21 cellular contexts compared by ENCODE assay signal in the genomic region with DNA sequence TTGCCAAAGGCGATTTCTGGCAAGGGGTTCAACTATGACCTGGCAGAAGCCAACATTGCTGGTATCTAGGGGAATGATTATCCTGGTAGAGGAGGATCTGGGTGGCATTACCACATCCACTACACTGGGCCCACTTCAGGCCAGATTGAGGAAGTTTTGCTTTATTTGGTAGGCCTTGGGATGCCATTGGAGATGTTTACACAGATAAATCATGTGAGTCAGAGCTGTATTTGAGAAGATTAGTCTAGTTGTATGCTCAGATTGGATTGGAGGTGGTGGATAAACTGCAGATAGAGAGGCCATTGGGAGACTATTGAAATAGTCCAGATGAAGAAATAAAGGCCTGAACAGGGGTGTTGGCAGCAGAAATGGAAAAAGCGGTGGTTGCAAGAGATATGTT.
DNase-seq lines count a peak whose midpoint lies in the region; ATAC-seq, FAIRE-seq and TF ChIP-seq lines count a peak whose summit lies in the region.
"Had no signal": no experiment of that assay in that cellular context is flagged by ENCODE, and none has a peak within 500 bp of the region (broad histone marks: within the 10 kb centered on the region; RNA-seq: fewer than 3 reads in every experiment).

No MANE protein-coding gene starts in this region.

- TF ChIP-seq POLR2A in IMR-90 (IDR thresholded peaks at IDR 0.05; ENCODE audit: low read depth, low read length), result no peak
- TF ChIP-seq POLR2A in K562 (conservative IDR thresholded peaks at IDR 0.05), result no peak

- H3K27me3 ChIP-seq in IMR-90 (ENCODE audit: control insufficient read depth, insufficient read depth, low read length) (no peaks in the 10 kb centered on the region), K562 (ENCODE audit: control insufficient read depth in 2 of 2, insufficient read depth in 2 of 2, low read length in 2 of 2) (no peaks in the 10 kb centered on the region), lower lobe of right lung (ENCODE audit: low read depth) (no peaks in the 10 kb centered on the region)
- no peaks in the 10 kb centered on the region for H3K27me3 ChIP-seq in naive thymus-derived CD4-positive, alpha-beta T cell (ENCODE audit: control insufficient read depth in 2 of 2, insufficient read depth in 2 of 2, low read length in 2 of 2)

- H3K4me3 ChIP-seq in AG10803 (ENCODE audit: low read length), result no peak overlapping the region
- H3K4me3 ChIP-seq in IMR-90 (ENCODE audit: insufficient read depth, low read depth, low read length), result no peak overlapping the region
- H3K4me3 ChIP-seq in K562, result no peak overlapping the region
- H3K4me3 ChIP-seq in lower lobe of right lung, result no peak overlapping the region
- H3K4me3 ChIP-seq in naive thymus-derived CD4-positive, alpha-beta T cell (ENCODE audit: low read length), result no peak overlapping the region
- H3K4me3 ChIP-seq: GM23338, psoas muscle had no signal

- H3K27ac Mint-ChIP-seq in activated naive CD4-positive, alpha-beta T cell treated with anti-CD3 and anti-CD28 coated beads, Interleukin-2, amount 10 ng/mL, durations not matched to agents 7 days and 5 days, result no peak overlapping the region
- no peak overlapping the region for H3K27ac Mint-ChIP-seq in stimulated activated naive B cell treated with anti-CD40 and anti-IgM and Interleukin-4, amounts not matched to agents 10 μg/mL and 1 μg/mL and 100 μg/mL, for 72 hours
- H3K27ac Mint-ChIP-seq in naive thymus-derived CD4-positive, alpha-beta T cell, result no peak overlapping the region
- H3K27ac Mint-ChIP-seq: activated CD4-positive, alpha-beta memory T cell treated with anti-CD3 and anti-CD28 coated beads for 36 hours; activated naive CD8-positive, alpha-beta T cell; GM23338; naive thymus-derived CD8-positive, alpha-beta T cell had no signal

- no peak overlapping the region for H3K4me3 Mint-ChIP-seq in activated naive CD4-positive, alpha-beta T cell treated with anti-CD3 and anti-CD28 coated beads, Interleukin-2, amount 10 ng/mL, durations not matched to agents 7 days and 5 days
- H3K4me3 Mint-ChIP-seq in stimulated activated naive B cell treated with anti-CD40 and anti-IgM and Interleukin-4, amounts not matched to agents 10 μg/mL and 1 μg/mL and 100 μg/mL, for 72 hours, result no peak overlapping the region
- no peak overlapping the region for H3K4me3 Mint-ChIP-seq in naive thymus-derived CD4-positive, alpha-beta T cell
- H3K4me3 Mint-ChIP-seq: activated CD4-positive, alpha-beta memory T cell treated with anti-CD3 and anti-CD28 coated beads for 36 hours; activated naive CD8-positive, alpha-beta T cell; GM23338; naive thymus-derived CD8-positive, alpha-beta T cell had no signal

- H3K9me3 Mint-ChIP-seq in activated naive CD4-positive, alpha-beta T cell treated with anti-CD3 and anti-CD28 coated beads, Interleukin-2, amount 10 ng/mL, durations not matched to agents 7 days and 5 days, result peaks cover 3% of the 10 kb centered on the region
- H3K9me3 Mint-ChIP-seq in stimulated activated naive B cell treated with anti-CD40 and anti-IgM and Interleukin-4, amounts not matched to agents 10 μg/mL and 1 μg/mL and 100 μg/mL, for 72 hours, result no peaks in the 10 kb centered on the region
- H3K9me3 Mint-ChIP-seq in naive thymus-derived CD4-positive, alpha-beta T cell, result peaks cover 0 to 10% (median 2%) of the 10 kb centered on the region in 11 donors
- H3K9me3 Mint-ChIP-seq: activated CD4-positive, alpha-beta memory T cell treated with anti-CD3 and anti-CD28 coated beads for 36 hours had no signal

- H3K9me3 ChIP-seq in IMR-90 (ENCODE audit: control insufficient read depth, insufficient read depth, low read length) (no peaks in the 10 kb centered on the region), K562 (replicated peaks; ENCODE audit: control insufficient read depth, insufficient read depth, low read depth, low read length) (no peaks in the 10 kb centered on the region), lower lobe of right lung (no peaks in the 10 kb centered on the region)
- no peaks in the 10 kb centered on the region for H3K9me3 ChIP-seq in naive thymus-derived CD4-positive, alpha-beta T cell (ENCODE audit: control insufficient read depth in 2 of 3, low read length in 3 of 3)
- H3K9me3 ChIP-seq: psoas muscle had no signal

- no CpG with 5 or more reads among the region's 2 CpGs for WGBS in IMR-90 (ENCODE audit: extremely low coverage in 2 of 2, insufficient read length in 1 of 2), 2 experiments
- 3% methylated on average over 2 of the region's 2 CpGs for WGBS in K562 (ENCODE audit: insufficient coverage, low coverage, missing lambda C conversion rate)

- peak overlapping the region; percentile 95 for H2BK5ac ChIP-seq in IMR-90 (ENCODE audit: low read depth, low read length, poor library complexity, severe bottlenecking)

- dilution Hi-C loops in IMR-90 (cut with HindIII; ENCODE audit: low sequenced_read_pairs, unreplicated experiment), result no loop called here

- H2BK15ac ChIP-seq in IMR-90 (ENCODE audit: low read depth, low read length), result peak overlapping the region; percentile 96; the same call in 2 of the 3 replicates

- H4K91ac ChIP-seq in IMR-90 (ENCODE audit: insufficient read depth, low read depth, low read length), result peak overlapping the region; percentile 75

- peak overlapping the region; percentile 62 for H3K27ac ChIP-seq in IMR-90 (ENCODE audit: insufficient read depth, low read length)
- H3K27ac ChIP-seq in K562 (ENCODE audit: extremely low read depth, low read depth, low read length), result no peak overlapping the region
- H3K27ac ChIP-seq in lower lobe of right lung, result peak overlapping the region; percentile 54
- no peak overlapping the region for H3K27ac ChIP-seq in naive thymus-derived CD4-positive, alpha-beta T cell (ENCODE audit: low read depth, low read length)
- H3K27ac ChIP-seq: psoas muscle had no signal

- POLR2A ChIA-PET in IMR-90 (lab: Charles Lee; ENCODE audit: unreplicated experiment) (no interaction called here), K562 (lab: Yijun Ruan, JAX) (no interaction called here)
- POLR2A ChIA-PET in naive thymus-derived CD4-positive, alpha-beta T cell (lab: Charles Lee), result no interaction called here

- H3K56ac ChIP-seq in IMR-90 (ENCODE audit: extremely low read depth, insufficient read depth, low read length), result no peak overlapping the region

- no peak for TF ChIP-seq CTCF in AG10803 (conservative IDR thresholded peaks at IDR 0.05; ENCODE audit: low read length)
- no peak for TF ChIP-seq CTCF in IMR-90 (conservative IDR thresholded peaks at IDR 0.05; ENCODE audit: low read depth, low read length)
- TF ChIP-seq CTCF in K562 (IDR thresholded peaks at IDR 0.05 in 2 of 3, conservative IDR thresholded peaks at IDR 0.05 in 1 of 3; ENCODE audit: insufficient read depth in 2 of 3, low read depth in 1 of 3, low read length in 3 of 3), result no peak
- TF ChIP-seq CTCF in lower lobe of right lung (IDR thresholded peaks at IDR 0.05), result no peak

- BruUV-seq in IMR-90 (replicated peaks; lab: Mats Ljungman, UMichigan), result no TSS peak
- no TSS peak for BruUV-seq in K562 (replicated peaks; lab: Mats Ljungman, UMichigan)

- no peak for FAIRE-seq in K562 (lab: Jason Lieb, UNC)
- FAIRE-seq: bronchial epithelial cell, urothelium cell line had no signal

- H3K4me1 Mint-ChIP-seq in activated naive CD4-positive, alpha-beta T cell treated with anti-CD3 and anti-CD28 coated beads, Interleukin-2, amount 10 ng/mL, durations not matched to agents 7 days and 5 days, result no peaks in the 10 kb centered on the region
- H3K4me1 Mint-ChIP-seq in stimulated activated naive B cell treated with anti-CD40 and anti-IgM and Interleukin-4, amounts not matched to agents 10 μg/mL and 1 μg/mL and 100 μg/mL, for 72 hours, result no peaks in the 10 kb centered on the region
- H3K4me1 Mint-ChIP-seq in naive thymus-derived CD4-positive, alpha-beta T cell, result no peaks in the 10 kb centered on the region
- H3K4me1 Mint-ChIP-seq: naive thymus-derived CD8-positive, alpha-beta T cell had no signal

- peak overlapping the region; percentile 80 for H3K14ac ChIP-seq in IMR-90 (replicated peaks; ENCODE audit: low read depth, low read length)

- in situ Hi-C loops in IMR-90 (cut with MboI; ENCODE audit: low sequenced_read_pairs) (no loop called here), K562 (cut with MboI) (no loop called here)

- no peaks in the 10 kb centered on the region for H3K79me1 ChIP-seq in IMR-90 (ENCODE audit: low read depth in 1 of 2, low read length in 2 of 2)

- H3K36me3 ChIP-seq in IMR-90 (ENCODE audit: control insufficient read depth, insufficient read depth, low read length) (no peaks in the 10 kb centered on the region), K562 (ENCODE audit: control insufficient read depth, insufficient read depth, low read length) (no peaks in the 10 kb centered on the region), lower lobe of right lung (no peaks in the 10 kb centered on the region)
- H3K36me3 ChIP-seq in naive thymus-derived CD4-positive, alpha-beta T cell (ENCODE audit: control insufficient read depth in 2 of 3, insufficient read depth in 3 of 3, low read length in 3 of 3), result no peaks in the 10 kb centered on the region

- peak overlapping the region; percentile 48 for H2AFZ ChIP-seq in IMR-90 (replicated peaks; ENCODE audit: low read length, poor library complexity)
- no peak overlapping the region for H2AFZ ChIP-seq in K562 (ENCODE audit: low read depth, low read length)
- H2AFZ ChIP-seq: GM23338 had no signal

- H3K4me1 ChIP-seq in IMR-90 (ENCODE audit: control insufficient read depth, insufficient read depth, low read length) (peaks cover 21% of the 10 kb centered on the region), K562 (replicated peaks in 1 of 2; ENCODE audit: control insufficient read depth in 2 of 2, insufficient read depth in 2 of 2, low read length in 2 of 2) (peaks cover 0 to 6% of the 10 kb centered on the region in 2 experiments; a peak in 1 of 5 replicates), lower lobe of right lung (peaks cover 27% of the 10 kb centered on the region)
- no peaks in the 10 kb centered on the region for H3K4me1 ChIP-seq in naive thymus-derived CD4-positive, alpha-beta T cell (ENCODE audit: control insufficient read depth in 2 of 2, insufficient read depth in 2 of 2, low read length in 2 of 2)
- H3K4me1 ChIP-seq: psoas muscle had no signal

- CTCF ChIA-PET in IMR-90 (lab: Yijun Ruan, JAX) (no interaction called here), K562 (lab: Yijun Ruan, JAX; ENCODE audit: low intra/inter-chr PET ratio) (no interaction called here)
- CTCF ChIA-PET in activated naive CD4-positive, alpha-beta T cell treated with anti-CD3 and anti-CD28 coated beads, Interleukin-2, amount 10 ng/mL, durations not matched to agents 7 days and 5 days (lab: Charles Lee), result no interaction called here
- CTCF ChIA-PET in naive thymus-derived CD4-positive, alpha-beta T cell (lab: Charles Lee), result no interaction called here

- ATAC-seq in IMR-90 (ENCODE audit: low read depth), result 0 out of 2 replicates have a peak, but pooled peaks have one; percentile 4
- ATAC-seq in K562, result no peak
- no peak for ATAC-seq in lower lobe of right lung
- no peak for ATAC-seq in HG03097 (IDR thresholded peaks at IDR 0.05; ENCODE audit: low FRiP score, unreplicated experiment)
- no peak for ATAC-seq in stimulated activated naive B cell treated with anti-CD40 and anti-IgM and Interleukin-4, amounts not matched to agents 10 μg/mL and 1 μg/mL and 100 μg/mL, for 72 hours (replicated peaks)
- no peak for ATAC-seq in naive thymus-derived CD4-positive, alpha-beta T cell
- ATAC-seq: GM23338; naive thymus-derived CD8-positive, alpha-beta T cell; psoas muscle; stimulated activated naive CD8-positive, alpha-beta T cell treated with anti-CD3 and anti-CD28 coated beads, Interleukin-15, Interleukin-2, amounts not matched to agents 100 U/mL and 50 U/mL, for 24 hours had no signal

- H3K27me3 Mint-ChIP-seq in activated naive CD4-positive, alpha-beta T cell treated with anti-CD3 and anti-CD28 coated beads, Interleukin-2, amount 10 ng/mL, durations not matched to agents 7 days and 5 days, result no peaks in the 10 kb centered on the region
- no peaks in the 10 kb centered on the region for H3K27me3 Mint-ChIP-seq in stimulated activated naive B cell treated with anti-CD40 and anti-IgM and Interleukin-4, amounts not matched to agents 10 μg/mL and 1 μg/mL and 100 μg/mL, for 72 hours
- H3K27me3 Mint-ChIP-seq in naive thymus-derived CD4-positive, alpha-beta T cell, result peaks cover 0 to 13% (median 0%) of the 10 kb centered on the region in 5 donors

- TF ChIP-seq EP300 in K562 (IDR thresholded peaks at IDR 0.05; ENCODE audit: low read length), result no peak

- H4K5ac ChIP-seq in IMR-90 (ENCODE audit: low read depth, low read length), result peak overlapping the region; percentile 92

- H3K9me1 ChIP-seq in IMR-90 (ENCODE audit: insufficient read depth, low read length), result peaks cover 6% of the 10 kb centered on the region
- H3K9me1 ChIP-seq in K562 (ENCODE audit: control insufficient read depth, insufficient read depth, low read length), result no peaks in the 10 kb centered on the region

- peak overlapping the region; percentile 94 for H3K18ac ChIP-seq in IMR-90 (ENCODE audit: low read depth, low read length)

- H3K36me3 Mint-ChIP-seq in activated naive CD4-positive, alpha-beta T cell treated with anti-CD3 and anti-CD28 coated beads, Interleukin-2, amount 10 ng/mL, durations not matched to agents 7 days and 5 days, result no peaks in the 10 kb centered on the region
- H3K36me3 Mint-ChIP-seq in stimulated activated naive B cell treated with anti-CD40 and anti-IgM and Interleukin-4, amounts not matched to agents 10 μg/mL and 1 μg/mL and 100 μg/mL, for 72 hours, result no peaks in the 10 kb centered on the region
- no peaks in the 10 kb centered on the region for H3K36me3 Mint-ChIP-seq in naive thymus-derived CD4-positive, alpha-beta T cell
- H3K36me3 Mint-ChIP-seq: activated CD4-positive, alpha-beta memory T cell treated with anti-CD3 and anti-CD28 coated beads for 36 hours; activated naive CD8-positive, alpha-beta T cell; naive thymus-derived CD8-positive, alpha-beta T cell had no signal

- H3K9ac ChIP-seq in IMR-90 (ENCODE audit: low read depth, low read length), result no peak overlapping the region
- H3K9ac ChIP-seq in K562 (ENCODE audit: insufficient read depth in 1 of 2, low read depth in 2 of 2, low read length in 2 of 2), result no peak overlapping the region

- H3K4me2 ChIP-seq in IMR-90 (ENCODE audit: low read depth, low read length), result no peak overlapping the region
- H3K4me2 ChIP-seq in K562 (ENCODE audit: insufficient read depth, low read length), result no peak overlapping the region
- H3K4me2 ChIP-seq: GM23338 had no signal

- peak overlapping the region; percentile 83 for H3K4ac ChIP-seq in IMR-90 (ENCODE audit: low read depth, low read length)

- TF ChIP-seq RAD21 in IMR-90 (IDR thresholded peaks at IDR 0.05; ENCODE audit: low read length) (no peak), K562 (CRISPR knock-in tag; conservative IDR thresholded peaks at IDR 0.05 in 1 of 2, IDR thresholded peaks at IDR 0.05 in 1 of 2) (no peak)

- peak overlapping the region; percentile 93 for H2AK5ac ChIP-seq in IMR-90 (ENCODE audit: low read depth, low read length)

- H2AK9ac ChIP-seq in IMR-90 (replicated peaks; ENCODE audit: low read depth, low read length, poor library complexity), result peak overlapping the region; percentile 17

- intact Hi-C loops in IMR-90 (cut with micrococcal nuclease), result loop anchor here (2.0 kb wide), 1 partner anchor 75 kb away; no protein-coding TSS in a partner anchor
- intact Hi-C loops in K562 (cut with micrococcal nuclease), result no loop called here
- intact Hi-C loops in lower lobe of right lung (cut with DNase I), result no loop called here
- intact Hi-C loops in naive thymus-derived CD4-positive, alpha-beta T cell (cut with micrococcal nuclease), result no loop called here

- H4K20me1 ChIP-seq in IMR-90 (ENCODE audit: insufficient read depth, low read length), result no peaks in the 10 kb centered on the region
- H4K20me1 ChIP-seq in K562 (replicated peaks; ENCODE audit: control insufficient read depth, insufficient read depth, low read length), result no peaks in the 10 kb centered on the region

- DNase-seq in AG10803 (ENCODE audit: low read depth) (peak; percentile 60), IMR-90 (peak; percentile 57), K562 (ENCODE audit: extremely low read depth in 1 of 4, low spot score in 3 of 4) (no peak), lower lobe of right lung (no peak)
- DNase-seq in activated naive CD4-positive, alpha-beta T cell treated with anti-CD3 and anti-CD28 coated beads, Interleukin-2, amount 10 ng/mL, durations not matched to agents 7 days and 5 days, result no peak
- no peak for DNase-seq in stimulated activated naive B cell treated with anti-CD40 and anti-IgM and Interleukin-4, amounts not matched to agents 10 μg/mL and 1 μg/mL and 100 μg/mL, for 72 hours
- DNase-seq in naive thymus-derived CD4-positive, alpha-beta T cell, result no peak
- DNase-seq: activated CD4-positive, alpha-beta memory T cell treated with anti-CD3 and anti-CD28 coated beads for 36 hours; activated T-cell treated with anti-CD3 and anti-CD28 coated beads, Interleukin-2, amount 50 U/mL, for 48 hours; GDM1; naive thymus-derived CD8-positive, alpha-beta T cell; NCI-H2029; NCI-H526 treated with DMSO at 0.1 percent for 48 hours; psoas muscle; stimulated activated CD4-positive, alpha-beta T cell treated with anti-CD3 and anti-CD28 coated beads, Interleukin-12 subunit alpha, Interleukin-12 subunit beta, amount 100 ng/mL, for 4 hours; stimulated activated naive CD8-positive, alpha-beta T cell treated with anti-CD3 and anti-CD28 coated beads, Interleukin-15, Interleukin-2, amounts not matched to agents 100 U/mL and 50 U/mL, for 24 hours had no signal

- H3K23ac ChIP-seq in IMR-90 (ENCODE audit: low read depth, low read length), result peak overlapping the region; percentile 74; the same call in 1 of the 2 replicates

- H3K79me2 ChIP-seq in K562 (ENCODE audit: control insufficient read depth, insufficient read depth, low read length), result no peaks in the 10 kb centered on the region

- H2BK20ac ChIP-seq in IMR-90 (ENCODE audit: low read depth, low read length), result peak overlapping the region; percentile 89

- peak overlapping the region; percentile 93 for H2BK120ac ChIP-seq in IMR-90 (ENCODE audit: low read depth, low read length)

- peak overlapping the region; percentile 6 to 82 for H4K8ac ChIP-seq in IMR-90 (ENCODE audit: low read depth in 2 of 2, low read length in 2 of 2)

Comparison
In these comparisons a context has a peak if more than half of its experiments do, and no peak if none do; other contexts are left out.
1. DNase-seq: peak in AG10803 (single experiment) and IMR-90 (single experiment); none in K562 (0 of 4), lower lobe of right lung (single experiment), activated naive CD4-positive, alpha-beta T cell treated with anti-CD3 and anti-CD28 coated beads, Interleukin-2, amount 10 ng/mL, durations not matched to agents 7 days and 5 days (single experiment), stimulated activated naive B cell treated with anti-CD40 and anti-IgM and Interleukin-4, amounts not matched to agents 10 μg/mL and 1 μg/mL and 100 μg/mL, for 72 hours (single experiment) and naive thymus-derived CD4-positive, alpha-beta T cell (0 of 9).
2. H3K27ac ChIP-seq: peak in IMR-90 (single experiment) and lower lobe of right lung (single experiment); none in K562 (single experiment) and naive thymus-derived CD4-positive, alpha-beta T cell (single experiment).